ENCODE assay signal across 1 cellular context in the genomic region with DNA sequence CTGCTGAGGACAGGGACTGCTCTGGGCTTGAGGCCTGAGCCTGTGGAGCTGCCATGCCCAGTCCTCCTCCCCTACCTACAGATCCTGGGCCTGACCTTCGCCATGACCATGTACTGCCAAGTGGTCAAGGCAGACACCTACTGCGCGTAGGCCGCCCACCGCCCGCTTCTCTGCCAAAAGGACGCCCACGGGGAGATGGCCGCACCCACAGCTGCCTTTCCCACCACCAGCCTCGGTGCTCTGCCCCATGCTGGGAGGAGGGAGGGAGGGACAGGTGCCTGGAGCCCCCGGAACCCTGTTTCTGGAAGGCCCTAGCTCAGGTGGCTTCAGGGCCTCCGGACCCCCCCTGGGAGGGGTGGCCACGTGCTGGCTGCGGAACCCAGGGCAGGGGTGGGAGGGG.
TF ChIP-seq lines count a peak whose summit lies in the region.

No MANE protein-coding gene starts in this region.

TF ChIP-seq in endothelial cell of umbilical vein, 7 proteins besides CTCF, POLR2A, EP300 and RAD21:
- TF ChIP-seq, protein P1, sequence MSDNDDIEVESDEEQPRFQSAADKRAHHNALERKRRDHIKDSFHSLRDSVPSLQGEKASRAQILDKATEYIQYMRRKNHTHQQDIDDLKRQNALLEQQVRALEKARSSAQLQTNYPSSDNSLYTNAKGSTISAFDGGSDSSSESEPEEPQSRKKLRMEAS (IDR thresholded peaks at IDR 0.05; ENCODE audit: insufficient read depth, insufficient read length) = no peak
- TF ChIP-seq GATA2 (IDR thresholded peaks at IDR 0.05; ENCODE audit: insufficient read depth, insufficient read length, low read depth, low read length) (no peak), EZH2 (IDR thresholded peaks at IDR 0.05; ENCODE audit: borderline replicate concordance, low read depth, low read length, severe bottlenecking) (no peak), MYC (IDR thresholded peaks at IDR 0.05; ENCODE audit: low read depth, low read length) (no peak), POLR2AphosphoS5 (IDR thresholded peaks at IDR 0.05; ENCODE audit: insufficient read depth, low read depth, low read length) (no peak), FOS (IDR thresholded peaks at IDR 0.05; ENCODE audit: borderline replicate concordance, insufficient read depth, low read length) (no peak), JUN (IDR thresholded peaks at IDR 0.05; ENCODE audit: borderline replicate concordance, insufficient read depth, insufficient read length, low read depth) (no peak)
